In genomic region chr11:81246937-81247336, GRCh38 we compare ENCODE assay signal across 18 cellular contexts.
DNase-seq lines count a peak whose midpoint lies in the region; ATAC-seq and TF ChIP-seq lines count a peak whose summit lies in the region.
"Had no signal": no experiment of that assay in that cellular context is flagged by ENCODE, and none has a peak within 500 bp of the region (broad histone marks: within the 10 kb centered on the region; RNA-seq: fewer than 3 reads in every experiment).

No MANE protein-coding gene starts in this region.

- POLR2A ChIA-PET in Caco-2 (lab: Charles Lee) = interaction anchor here (0.6 kb wide), 1 partner anchor 42 kb away, joined by 4 read pairs; no protein-coding TSS in a partner anchor

- H3K36me3 Mint-ChIP-seq in Caco-2 (ENCODE audit: insufficient read depth, unreplicated experiment) = no peaks in the 10 kb centered on the region
- H3K36me3 Mint-ChIP-seq: CD4-positive, CD25-positive, alpha-beta regulatory T cell had no signal

- peak overlapping the region; percentile 14 for H3K4me3 Mint-ChIP-seq in Caco-2 (ENCODE audit: unreplicated experiment)
- H3K4me3 Mint-ChIP-seq: CD4-positive, CD25-positive, alpha-beta regulatory T cell; H9 had no signal

- H3K27me3 ChIP-seq in Caco-2 (replicated peaks; ENCODE audit: control insufficient read depth, insufficient read depth, low read length) = no peaks in the 10 kb centered on the region
- H3K27me3 ChIP-seq: BLaER1 treated with 17β-estradiol and CSF1 and Interleukin-3, amounts not matched to agents 10 nM and 100 nM had no signal

- intact Hi-C loops in Caco-2 (cut with micrococcal nuclease; ENCODE audit: unreplicated experiment) (loop anchor here (2.0 kb wide), 1 partner anchor 198 kb away; no protein-coding TSS in a partner anchor), mucosa of descending colon (cut with DNase I, micrococcal nuclease) (no loop called here)

- 0 out of 2 replicates have a peak, but pooled peaks cover 5% of the 10 kb centered on the region for H3K9me3 ChIP-seq in Caco-2
- no peaks in the 10 kb centered on the region for H3K9me3 ChIP-seq in mucosa of descending colon
- H3K9me3 ChIP-seq: BLaER1 treated with 17β-estradiol and CSF1 and Interleukin-3, amounts not matched to agents 10 nM and 100 nM had no signal

- H3K27ac ChIP-seq in VCaP = peak overlapping the region; percentile 25
- H3K27ac ChIP-seq: BLaER1 treated with 17β-estradiol and CSF1 and Interleukin-3, amounts not matched to agents 10 nM and 100 nM had no signal

- H3K4me1 Mint-ChIP-seq in Caco-2 (ENCODE audit: low read depth, unreplicated experiment) = peaks cover 30% of the 10 kb centered on the region
- H3K4me1 Mint-ChIP-seq: CD4-positive, CD25-positive, alpha-beta regulatory T cell; H9 had no signal

- no peaks in the 10 kb centered on the region for H3K27me3 Mint-ChIP-seq in Caco-2 (ENCODE audit: insufficient read depth, unreplicated experiment)
- H3K27me3 Mint-ChIP-seq: CD4-positive, CD25-positive, alpha-beta regulatory T cell had no signal

- DNase-seq in Caco-2 (peak in 1 of 2 experiments; percentile 38), LoVo (ENCODE audit: low spot score) (peak; percentile 41), mucosa of descending colon (peak in 1 of 3 donors; percentile 17), NCI-H2081 (lab: John Stamatoyannopoulos, UW) (no peak), DMS153 treated with DMSO at 0.1 percent for 48 hours (lab: John Stamatoyannopoulos, UW; ENCODE audit: unreplicated experiment) (no peak), islet precursor cell (no peak), Kasumi-1 (lab: John Stamatoyannopoulos, UW) (no peak)
- DNase-seq: ACHN; Calu3; CD4-positive, CD25-positive, alpha-beta regulatory T cell; DMS 273 treated with DMSO at 0.1 percent for 48 hours; DMS79 treated with DMSO at 0.1 percent for 48 hours; EL; GDM1; GOT3; H9 had no signal

- peaks cover 12% of the 10 kb centered on the region for H3K9me3 Mint-ChIP-seq in Caco-2 (ENCODE audit: unreplicated experiment)
- H3K9me3 Mint-ChIP-seq: H9 had no signal

- CTCF ChIA-PET in Caco-2 (lab: Charles Lee) = interaction anchor here (0.6 to 1.2 kb wide), 2 partner anchors 10 to 104 kb away, joined by 3 to 4 read pairs; no protein-coding TSS in a partner anchor

- H3K4me3 ChIP-seq in Caco-2 (ENCODE audit: low read depth, low read length) (no peak overlapping the region), mucosa of descending colon (no peak overlapping the region)
- H3K4me3 ChIP-seq: BLaER1 treated with 17β-estradiol and CSF1 and Interleukin-3, amounts not matched to agents 10 nM and 100 nM had no signal

- H3K36me3 ChIP-seq in Caco-2 (ENCODE audit: control insufficient read depth, insufficient read depth, low read length) (no peaks in the 10 kb centered on the region), mucosa of descending colon (ENCODE audit: low read depth) (no peaks in the 10 kb centered on the region)
- H3K36me3 ChIP-seq: BLaER1 treated with 17β-estradiol and CSF1 and Interleukin-3, amounts not matched to agents 10 nM and 100 nM had no signal

- no TSS peak for BruUV-seq in Caco-2 (replicated peaks; lab: Mats Ljungman, UMichigan)

- TF ChIP-seq CTCF in Caco-2 (IDR thresholded peaks at IDR 0.05; ENCODE audit: insufficient read depth in 1 of 2, low read depth in 1 of 2, low read length in 1 of 2, severe bottlenecking in 1 of 2, unreplicated experiment in 1 of 2) (no peak), VCaP (conservative IDR thresholded peaks at IDR 0.05) (no peak), mucosa of descending colon (IDR thresholded peaks at IDR 0.05) (no peak)

- ATAC-seq in mucosa of descending colon = peak; percentile 99

- no peak overlapping the region for H3K27ac Mint-ChIP-seq in Caco-2 (ENCODE audit: unreplicated experiment)
- H3K27ac Mint-ChIP-seq: CD4-positive, CD25-positive, alpha-beta regulatory T cell; H9 had no signal

- H3K4me1 ChIP-seq in Caco-2 (peaks cover 45% of the 10 kb centered on the region), mucosa of descending colon (ENCODE audit: low read depth) (peaks cover 10% of the 10 kb centered on the region)
